ENCODE assay signal across 25 cellular contexts in the genomic region with DNA sequence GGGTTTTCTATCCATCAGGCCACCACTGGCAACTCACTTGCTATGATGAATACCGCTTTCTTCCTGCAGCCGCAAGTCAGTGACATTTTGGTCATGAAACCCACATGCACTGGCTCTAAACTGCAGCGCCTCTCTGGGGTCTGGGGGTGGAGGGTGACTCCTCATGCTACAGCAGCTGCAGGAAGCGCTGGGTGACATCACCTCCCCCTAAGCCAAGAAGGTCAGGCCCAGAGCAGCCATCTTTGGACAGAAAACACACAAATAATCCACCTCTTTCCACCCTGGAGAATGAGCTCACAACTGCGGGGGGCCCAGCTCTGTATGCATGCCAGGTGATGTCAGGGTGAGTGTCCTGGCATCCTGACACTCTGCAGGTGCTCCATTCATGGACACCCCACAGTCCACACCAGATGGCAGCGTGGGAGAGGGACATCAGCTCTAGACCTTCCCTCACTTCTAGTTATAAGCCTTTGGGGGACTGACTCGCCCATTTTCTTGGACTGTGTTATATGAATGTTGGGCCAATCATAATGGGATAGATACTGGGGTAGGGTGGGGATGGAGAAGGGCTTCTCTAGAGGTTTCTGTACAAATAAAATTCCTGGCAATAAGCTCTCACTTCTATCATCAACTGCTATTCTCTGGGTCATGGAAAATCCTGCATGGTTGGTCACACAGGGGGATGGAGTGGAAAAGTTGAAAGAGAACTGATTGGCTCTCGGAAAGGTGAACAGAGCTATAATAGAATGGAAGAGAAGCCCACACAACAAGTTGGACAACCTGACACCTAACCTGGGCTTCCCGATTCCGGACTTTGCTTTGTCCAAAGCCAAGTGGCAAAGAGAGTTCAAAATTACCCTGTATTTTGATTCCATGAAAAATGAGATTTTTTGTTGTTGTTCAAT.
DNase-seq lines count a peak whose midpoint lies in the region; ATAC-seq and TF ChIP-seq lines count a peak whose summit lies in the region.
"Had no signal": no experiment of that assay in that cellular context is flagged by ENCODE, and none has a peak within 500 bp of the region (broad histone marks: within the 10 kb centered on the region; RNA-seq: fewer than 3 reads in every experiment).

No MANE protein-coding gene starts in this region.

- CTCF ChIA-PET in MCF 10A (lab: Yijun Ruan, JAX): interaction anchor here (1.1 kb wide), 1 partner anchor 46 kb away, joined by 3 read pairs; no protein-coding TSS in a partner anchor

- no peak for TF ChIP-seq CTCF in osteoblast (IDR thresholded peaks at IDR 0.05; ENCODE audit: extremely low read depth, low read depth, low read length)
- no peak for TF ChIP-seq CTCF in prostate gland (IDR thresholded peaks at IDR 0.05)
- no peak for TF ChIP-seq CTCF in MCF 10A (IDR thresholded peaks at IDR 0.05; ENCODE audit: unreplicated experiment)

- no TSS peak for BruUV-seq in MCF 10A (replicated peaks; lab: Mats Ljungman, UMichigan)

- H3K4me3 Mint-ChIP-seq in MCF 10A (ENCODE audit: unreplicated experiment): no peak overlapping the region
- H3K4me3 Mint-ChIP-seq: activated CD4-positive, alpha-beta memory T cell treated with anti-CD3 and anti-CD28 coated beads, Interleukin-2, amount 10 ng/mL, durations not matched to agents 7 days and 5 days had no signal

- peaks cover 53% of the 10 kb centered on the region for H3K4me1 ChIP-seq in osteoblast (ENCODE audit: insufficient read depth, low read length)
- H3K4me1 ChIP-seq in prostate gland (replicated peaks): no peaks in the 10 kb centered on the region
- H3K4me1 ChIP-seq: BLaER1, Caco-2 had no signal

- POLR2A ChIA-PET in MCF 10A (lab: Yijun Ruan, JAX): no interaction called here

- H3K9me3 ChIP-seq in MG63: no peaks in the 10 kb centered on the region; the same call in 1 of the 2 replicates
- H3K9me3 ChIP-seq in osteoblast (ENCODE audit: low read depth, low read length): no peaks in the 10 kb centered on the region
- H3K9me3 ChIP-seq in prostate gland: no peaks in the 10 kb centered on the region
- H3K9me3 ChIP-seq: suprapubic skin had no signal

- H3K4me1 Mint-ChIP-seq in MCF 10A (ENCODE audit: insufficient read depth, unreplicated experiment): peaks cover 16% of the 10 kb centered on the region
- H3K4me1 Mint-ChIP-seq: activated CD4-positive, alpha-beta memory T cell treated with anti-CD3 and anti-CD28 coated beads, Interleukin-2, amount 10 ng/mL, durations not matched to agents 7 days and 5 days had no signal

- no peaks in the 10 kb centered on the region for H3K36me3 Mint-ChIP-seq in MCF 10A (ENCODE audit: insufficient read depth, unreplicated experiment)

- H3K27me3 Mint-ChIP-seq in MCF 10A (ENCODE audit: insufficient read depth, unreplicated experiment): no peaks in the 10 kb centered on the region

- in situ Hi-C loops in G401 (cut with HindIII; ENCODE audit: low sequenced_read_pairs): no loop called here

- no peak overlapping the region for H3K4me3 ChIP-seq in MG63
- H3K4me3 ChIP-seq in osteoblast (ENCODE audit: insufficient read depth, low read length): no peak overlapping the region
- H3K4me3 ChIP-seq in prostate gland: no peak overlapping the region
- H3K4me3 ChIP-seq: BLaER1, lung, suprapubic skin had no signal

- H3K79me2 ChIP-seq in osteoblast (ENCODE audit: insufficient read depth, low read length): no peaks in the 10 kb centered on the region

- ATAC-seq in Right ventricle myocardium superior (ENCODE audit: poor library complexity): peak; percentile 63
- no peak for ATAC-seq in GM21515 (IDR thresholded peaks at IDR 0.05; ENCODE audit: unreplicated experiment)

- intact Hi-C loops in Right ventricle myocardium superior (cut with DNase I): no loop called here
- intact Hi-C loops in prostate gland (cut with DNase I): no loop called here
- intact Hi-C loops in MCF 10A (cut with micrococcal nuclease): loop anchor here (5.0 kb wide), 2 partner anchors 72 to 338 kb away; partner anchors contain the start of gene THBS1

- TF ChIP-seq POLR2A in prostate gland (IDR thresholded peaks at IDR 0.05): no peak

- H3K27me3 ChIP-seq in MG63 (no peaks in the 10 kb centered on the region), osteoblast (ENCODE audit: insufficient read depth, low read length) (no peaks in the 10 kb centered on the region), prostate gland (replicated peaks; ENCODE audit: insufficient read depth) (no peaks in the 10 kb centered on the region)
- H3K27me3 ChIP-seq: BLaER1, suprapubic skin had no signal

- H3K36me3 ChIP-seq in MG63 (no peaks in the 10 kb centered on the region), osteoblast (ENCODE audit: insufficient read depth, low read length) (no peaks in the 10 kb centered on the region), prostate gland (no peaks in the 10 kb centered on the region)
- H3K36me3 ChIP-seq: BLaER1, suprapubic skin had no signal

- 92% methylated on average over 10 of the region's 10 CpGs for WGBS in prostate gland

- H4K20me1 ChIP-seq in osteoblast (ENCODE audit: insufficient read depth, low read length): no peaks in the 10 kb centered on the region
- H4K20me1 ChIP-seq: BLaER1 had no signal

- H3K4me2 ChIP-seq in osteoblast (ENCODE audit: insufficient read depth, low read length): no peak overlapping the region
- H3K4me2 ChIP-seq: BLaER1 had no signal

- H2AFZ ChIP-seq in osteoblast (ENCODE audit: low read length): no peak overlapping the region

- H3K9me3 Mint-ChIP-seq in MCF 10A (ENCODE audit: unreplicated experiment): no peaks in the 10 kb centered on the region

- H3K27ac Mint-ChIP-seq in MCF 10A (ENCODE audit: low read depth, unreplicated experiment): no peak overlapping the region
- H3K27ac Mint-ChIP-seq: activated CD4-positive, alpha-beta memory T cell treated with anti-CD3 and anti-CD28 coated beads, Interleukin-2, amount 10 ng/mL, durations not matched to agents 7 days and 5 days had no signal

- DNase-seq in G401 (ENCODE audit: low spot score) (peak; percentile 13), MG63 (peak; percentile 73), Right ventricle myocardium superior (peak; percentile 66), osteoblast (ENCODE audit: insufficient read length, low spot score, missing footprints) (peak; percentile 48), prostate gland (ENCODE audit: low spot score) (no peak), MCF 10A (ENCODE audit: unreplicated experiment) (no peak)
- no peak for DNase-seq in activated naive CD4-positive, alpha-beta T cell treated with Interleukin-2 at 50 U/mL for 16 hours
- DNase-seq: ACHN; activated CD4-positive, alpha-beta memory T cell treated with anti-CD3 and anti-CD28 coated beads, Interleukin-2, amount 10 ng/mL, durations not matched to agents 7 days and 5 days; activated CD4-positive, CD25-positive, alpha-beta regulatory T cell; activated gamma-delta T cell treated with Interleukin-2 at 50 U/mL for 16 hours; Caco-2; central memory CD4-positive, alpha-beta T cell; DND-41; foreskin fibroblast; hypothalamus; NCI-H1436; NCI-H524 treated with DMSO at 0.1 percent for 48 hours; occipital lobe; T1000 had no signal

- H3K27ac ChIP-seq in osteoblast (ENCODE audit: low read depth, low read length) (peak overlapping the region; percentile 76), prostate gland (no peak overlapping the region)
- H3K27ac ChIP-seq: BLaER1, RWPE1, suprapubic skin had no signal

Comparison
In these comparisons a context has a peak if more than half of its experiments do, and no peak if none do; other contexts are left out.
1. DNase-seq: peak in G401 (single experiment), MG63 (single experiment), Right ventricle myocardium superior (single experiment) and osteoblast (single experiment); none in activated naive CD4-positive, alpha-beta T cell treated with Interleukin-2 at 50 U/mL for 16 hours (single experiment), prostate gland (single experiment) and MCF 10A (single experiment).